In the genomic region with DNA sequence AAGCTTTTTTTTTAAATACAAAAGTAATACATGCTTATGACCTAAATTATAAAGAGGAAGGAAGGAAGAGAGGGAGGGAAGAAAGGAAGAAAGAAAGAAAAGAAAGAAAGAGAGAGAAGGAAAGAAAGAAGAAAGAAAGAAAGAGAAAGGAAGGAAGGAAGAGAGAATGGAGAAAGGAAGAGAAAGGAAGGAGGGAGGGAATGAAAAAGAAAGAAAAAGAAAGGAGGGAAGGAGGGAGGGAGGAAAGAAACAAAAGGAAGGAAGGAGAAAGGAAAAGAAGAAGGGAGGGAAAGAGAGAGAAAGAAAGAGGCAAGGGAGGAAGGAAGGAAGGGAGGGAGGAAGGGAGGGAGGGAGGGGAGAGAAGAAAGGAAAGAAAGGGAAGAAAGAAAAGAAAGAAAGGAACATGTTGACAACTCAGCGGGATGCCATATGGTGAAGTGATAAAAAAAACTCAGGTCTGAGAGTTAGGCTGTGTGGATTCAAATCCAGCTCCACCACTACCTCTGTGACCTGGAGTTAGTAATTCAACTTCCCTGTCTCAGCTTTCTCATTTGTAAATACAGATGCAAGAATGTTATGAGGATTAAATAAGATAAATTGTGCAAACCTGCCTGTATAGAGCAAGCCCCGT, we compare ENCODE assay signal across 21 cellular contexts.
"Had no signal": no experiment of that assay in that cellular context is flagged by ENCODE, and none has a peak within 500 bp of the region (broad histone marks: within the 10 kb centered on the region; RNA-seq: fewer than 3 reads in every experiment).

No MANE protein-coding gene starts in this region.

- FAIRE-seq: islet of Langerhans, pancreas had no signal

- H3K27ac Mint-ChIP-seq: activated CD4-positive, alpha-beta memory T cell treated with anti-CD3 and anti-CD28 coated beads for 36 hours; activated naive CD8-positive, alpha-beta T cell treated with anti-CD3 and anti-CD28 coated beads, Interleukin-2, amount 50 U/mL, for 24 hours; endodermal cell; memory B cell; nephron had no signal

- H3K4me3 ChIP-seq: esophagus squamous epithelium, gastrocnemius medialis, pancreas, psoas muscle, right atrium auricular region, thoracic aorta, upper lobe of left lung had no signal

- H3K9me3 ChIP-seq: esophagus squamous epithelium, gastrocnemius medialis, pancreas, psoas muscle, right atrium auricular region, thoracic aorta, upper lobe of left lung had no signal

- H3K9me3 Mint-ChIP-seq: activated CD4-positive, alpha-beta memory T cell treated with anti-CD3 and anti-CD28 coated beads for 36 hours; activated naive CD8-positive, alpha-beta T cell treated with anti-CD3 and anti-CD28 coated beads, Interleukin-2, amount 50 U/mL, for 24 hours; endodermal cell; memory B cell; nephron had no signal

- H3K4me3 Mint-ChIP-seq: activated CD4-positive, alpha-beta memory T cell treated with anti-CD3 and anti-CD28 coated beads for 36 hours; activated naive CD8-positive, alpha-beta T cell treated with anti-CD3 and anti-CD28 coated beads, Interleukin-2, amount 50 U/mL, for 24 hours; endodermal cell; memory B cell; nephron had no signal

- DNase-seq: activated CD4-positive, alpha-beta memory T cell treated with anti-CD3 and anti-CD28 coated beads for 36 hours; activated CD4-positive, alpha-beta T cell treated with anti-CD3 and anti-CD28 coated beads for 48 hours; activated gamma-delta T cell; activated naive CD4-positive, alpha-beta T cell treated with anti-CD3 and anti-CD28 coated beads, Interleukin-2, amount 50 U/mL, for 16 hours; activated naive CD8-positive, alpha-beta T cell treated with anti-CD3 and anti-CD28 coated beads, Interleukin-2, amount 50 U/mL, for 24 hours; cortex of kidney; endodermal cell; esophagus squamous epithelium; gastrocnemius medialis; head of caudate nucleus; hypothalamus; left cardiac atrium; pancreas; psoas muscle; stimulated activated CD4-positive, alpha-beta T cell treated with anti-CD3 and anti-CD28 coated beads, Interleukin-1b, Interleukin-23, amount 100 ng/mL, for 48 hours; upper lobe of left lung had no signal

- ATAC-seq: activated naive CD8-positive, alpha-beta T cell treated with anti-CD3 and anti-CD28 coated beads, Interleukin-2, amount 50 U/mL, for 24 hours; gastrocnemius medialis; left cardiac atrium; pancreas; psoas muscle had no signal

- H3K27me3 Mint-ChIP-seq: activated CD4-positive, alpha-beta memory T cell treated with anti-CD3 and anti-CD28 coated beads for 36 hours; activated naive CD8-positive, alpha-beta T cell treated with anti-CD3 and anti-CD28 coated beads, Interleukin-2, amount 50 U/mL, for 24 hours; memory B cell had no signal

- H3K4me1 ChIP-seq: gastrocnemius medialis, pancreas, psoas muscle, right atrium auricular region, upper lobe of left lung had no signal

- H3K36me3 ChIP-seq: esophagus squamous epithelium, gastrocnemius medialis, pancreas, right atrium auricular region, thoracic aorta, upper lobe of left lung had no signal

- H3K36me3 Mint-ChIP-seq: activated CD4-positive, alpha-beta memory T cell treated with anti-CD3 and anti-CD28 coated beads for 36 hours; memory B cell had no signal

- H3K4me1 Mint-ChIP-seq: nephron had no signal

- H3K27me3 ChIP-seq: esophagus squamous epithelium, gastrocnemius medialis, pancreas, right atrium auricular region, upper lobe of left lung had no signal

- H3K27ac ChIP-seq: esophagus squamous epithelium, gastrocnemius medialis, pancreas, psoas muscle, right atrium auricular region, thoracic aorta, upper lobe of left lung had no signal
